Comparison of ENCODE assay signal across 1 cellular context in the genomic region with DNA sequence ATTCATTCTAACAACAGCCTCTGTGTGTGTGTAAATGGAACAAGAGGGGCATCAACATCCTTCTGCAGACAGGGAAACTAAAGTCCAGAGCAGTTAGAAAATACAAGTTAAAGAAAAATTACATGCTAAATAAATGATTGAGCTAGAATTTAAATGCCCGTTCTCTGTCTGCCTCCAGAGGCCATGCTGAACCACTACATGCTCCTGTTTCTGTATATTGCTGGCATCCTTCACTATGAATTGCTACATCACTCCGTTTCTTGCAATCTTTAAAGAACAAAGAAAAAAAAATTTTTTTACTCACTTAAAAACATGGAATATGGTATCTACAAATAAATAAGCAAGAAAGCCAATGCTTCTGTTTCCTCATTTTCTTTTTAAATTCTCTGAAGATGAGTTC.
TF ChIP-seq lines count a peak whose summit lies in the region.

No MANE protein-coding gene starts in this region.

TF ChIP-seq in IMR-90, 13 proteins besides CTCF, POLR2A, EP300 and RAD21:
- TF ChIP-seq MXI1 (IDR thresholded peaks at IDR 0.05; ENCODE audit: borderline replicate concordance, low read depth, low read length) (no peak), MAFK (IDR thresholded peaks at IDR 0.05; ENCODE audit: low read depth, low read length) (no peak), BHLHE40 (IDR thresholded peaks at IDR 0.05; ENCODE audit: low read depth, low read length) (no peak), SMC3 (IDR thresholded peaks at IDR 0.05; ENCODE audit: low read depth, low read length) (no peak)
